In the genomic region with DNA sequence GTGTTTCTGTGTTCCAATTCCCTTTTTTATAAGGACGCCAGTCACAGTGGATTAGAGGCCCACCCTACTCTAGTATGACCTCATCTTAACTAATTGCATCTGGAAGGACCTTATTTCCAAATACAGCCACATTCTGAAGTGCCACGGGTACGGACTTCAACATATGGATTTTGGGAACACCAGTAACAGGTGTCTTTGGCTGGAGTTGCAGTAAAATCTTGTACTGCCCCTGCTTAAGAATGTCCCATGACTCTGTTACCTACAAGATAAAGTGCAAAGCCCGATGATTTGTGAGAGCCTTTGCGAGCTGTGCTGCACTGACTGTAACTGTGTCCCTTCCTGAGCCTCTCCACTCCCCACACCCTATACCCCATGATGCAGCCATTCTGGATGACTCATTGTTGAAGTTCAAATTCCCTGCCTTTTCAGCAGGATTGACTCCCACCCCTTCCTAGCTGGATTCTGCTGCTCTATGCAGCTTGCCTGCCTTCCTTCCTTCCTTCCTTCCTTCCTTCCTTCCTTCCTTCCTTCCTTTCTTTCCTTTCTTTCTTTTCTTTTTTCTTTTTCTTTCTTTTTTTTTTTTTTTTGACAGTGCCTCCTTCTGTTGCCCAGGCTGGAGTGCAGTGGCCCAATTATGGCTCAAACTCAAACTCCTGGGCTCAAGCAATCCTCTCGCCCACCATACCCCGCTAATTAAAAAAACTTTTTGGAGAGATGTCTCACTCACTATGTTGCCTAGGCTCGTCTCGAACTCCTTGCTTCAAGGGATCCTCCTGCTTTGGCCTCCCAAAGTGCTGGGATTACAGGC, we compare ENCODE assay signal across 8 cellular contexts. TPM values are rescaled to one million over a fixed set of nuclear protein-coding genes. Genes with fewer than 3 reads are reported as not detected.
A peak's percentile ranks its signal among the peaks of the same experiment; 100 is the strongest.
DNase-seq lines count a peak whose midpoint lies in the region; TF ChIP-seq lines count a peak whose summit lies in the region.

No MANE protein-coding gene starts in this region.

- dilution Hi-C loops in mammary epithelial cell (cut with HindIII; ENCODE audit: low sequenced_read_pairs), result no loop called here

- H3K36me3 ChIP-seq in HUES64 (ENCODE audit: insufficient read depth, low read length) (no peaks in the 10 kb centered on the region), mammary epithelial cell (ENCODE audit: insufficient read depth, low read length) (no peaks in the 10 kb centered on the region), mucosa of stomach (ENCODE audit: control insufficient read depth, insufficient read depth, low read length) (no peaks in the 10 kb centered on the region), MG63 (no peaks in the 10 kb centered on the region)

- no peaks in the 10 kb centered on the region for H3K4me1 ChIP-seq in HUES64 (ENCODE audit: insufficient read depth, low read length)
- H3K4me1 ChIP-seq in mammary epithelial cell (ENCODE audit: insufficient read depth, low read length), result peaks cover 21% of the 10 kb centered on the region
- H3K4me1 ChIP-seq in mucosa of stomach (ENCODE audit: control insufficient read depth, insufficient read depth, low read length), result peaks cover 45% of the 10 kb centered on the region

- DNase-seq in AG20443 (ENCODE audit: low spot score) (peak; percentile 43), mammary epithelial cell (peak; percentile 16), AML-193 (lab: John Stamatoyannopoulos, UW) (no peak), NCI-H1694 treated with DMSO at 0.1 percent for 48 hours (lab: John Stamatoyannopoulos, UW) (no peak), MG63 (no peak), H4 (ENCODE audit: low spot score) (no peak)

- in situ Hi-C loops in mammary epithelial cell (cut with MboI; ENCODE audit: low sequenced_read_pairs in 2 of 2), result no loop called here

- no peaks in the 10 kb centered on the region for H3K79me2 ChIP-seq in mammary epithelial cell (ENCODE audit: insufficient read depth, low read length)

- TF ChIP-seq CTCF in mammary epithelial cell (conservative IDR thresholded peaks at IDR 0.05 in 1 of 2, IDR thresholded peaks at IDR 0.05 in 1 of 2; ENCODE audit: extremely low read depth in 1 of 2, insufficient read depth in 1 of 2, low read depth in 1 of 2, low read length in 2 of 2), result no peak

- no TSS peak for BruUV-seq in mammary epithelial cell (replicated peaks; lab: Mats Ljungman, UMichigan)

- intact Hi-C loops in mammary epithelial cell (cut with micrococcal nuclease), result loop anchor here (5.0 kb wide), 1 partner anchor 51 kb away; no protein-coding TSS in a partner anchor

- no peak overlapping the region for H3K27ac ChIP-seq in HUES64 (ENCODE audit: low read depth, low read length)
- no peak overlapping the region for H3K27ac ChIP-seq in mammary epithelial cell (ENCODE audit: insufficient read depth, low read depth, low read length)

- H4K20me1 ChIP-seq in mammary epithelial cell (ENCODE audit: insufficient read depth, low read length), result no peaks in the 10 kb centered on the region

- CTCF ChIA-PET in mammary epithelial cell (lab: Charles Lee; ENCODE audit: low non-redundant PET), result no interaction called here

- H3K9me3 ChIP-seq in HUES64 (ENCODE audit: insufficient read depth, low read depth, low read length) (no peaks in the 10 kb centered on the region), mammary epithelial cell (replicated peaks; ENCODE audit: insufficient read depth, low read length) (no peaks in the 10 kb centered on the region), mucosa of stomach (ENCODE audit: control insufficient read depth, low read length) (no peaks in the 10 kb centered on the region), MG63 (no peaks in the 10 kb centered on the region)

- peak overlapping the region; percentile 67 for H3K4me3 ChIP-seq in HUES64 (ENCODE audit: low read length)
- H3K4me3 ChIP-seq in mammary epithelial cell (replicated peaks in 1 of 3; ENCODE audit: insufficient read depth in 1 of 3, low read depth in 2 of 3, low read length in 3 of 3), result no peak overlapping the region
- H3K4me3 ChIP-seq in mucosa of stomach (ENCODE audit: low read length), result peak overlapping the region; percentile 69
- H3K4me3 ChIP-seq in MG63, result no peak overlapping the region

- peak overlapping the region; percentile 68 for H2AFZ ChIP-seq in mammary epithelial cell (ENCODE audit: low read depth, low read length)

- 67% methylated on average over 9 of the region's 9 CpGs for WGBS in HUES64
- 88% methylated on average over 9 of the region's 9 CpGs for WGBS in mammary epithelial cell (ENCODE audit: low coverage, missing lambda C conversion rate)

- H3K27me3 ChIP-seq in HUES64 (ENCODE audit: insufficient read depth, low read length), result peaks cover 60% of the 10 kb centered on the region
- H3K27me3 ChIP-seq in mammary epithelial cell (ENCODE audit: insufficient read depth, low read length), result peaks cover 12% of the 10 kb centered on the region
- peaks cover 31% of the 10 kb centered on the region for H3K27me3 ChIP-seq in mucosa of stomach (ENCODE audit: control insufficient read depth, insufficient read depth, low read length)
- H3K27me3 ChIP-seq in MG63, result peaks cover 17% of the 10 kb centered on the region

- H3K4me2 ChIP-seq in mammary epithelial cell (ENCODE audit: insufficient read depth, low read depth, low read length), result peak overlapping the region; percentile 93

- H3K9ac ChIP-seq in HUES64 (ENCODE audit: low read depth, low read length), result no peak overlapping the region
- H3K9ac ChIP-seq in mammary epithelial cell (ENCODE audit: insufficient read depth, low read length), result no peak overlapping the region
- H3K9ac ChIP-seq in mucosa of stomach (ENCODE audit: low read length), result peak overlapping the region; percentile 65

RNA-seq across cellular contexts. Expression of a gene that starts 2.1 kb away (rescaled TPM):
- not detected for polyA plus RNA-seq in HUES64 (2013, experiment 1 of 2)
- not detected for polyA plus RNA-seq in HUES64 (2013, experiment 2 of 2)
- not detected for total RNA-seq in mammary epithelial cell
- not detected for polyA plus RNA-seq in mammary epithelial cell
- not detected for polyA minus RNA-seq in mammary epithelial cell
- total RNA-seq in MG63 (2014; rRNA removed; shearing (Covaris generic); ENCODE audit: low replicate concordance), result not detected in 2 replicates
- total RNA-seq in H4 (2014; rRNA removed; shearing (Covaris generic)), result not detected in 2 replicates

RNA-seq across cellular contexts. Expression of a gene that starts 2.2 kb away (rescaled TPM):
- 0.05 TPM for polyA plus RNA-seq in HUES64 (2013, experiment 1 of 2)
- not detected for polyA plus RNA-seq in HUES64 (2013, experiment 2 of 2)
- total RNA-seq in mammary epithelial cell, result not detected
- polyA plus RNA-seq in mammary epithelial cell, result 0.01 TPM
- 1.7 TPM for polyA minus RNA-seq in mammary epithelial cell
- total RNA-seq in MG63 (2014; rRNA removed; shearing (Covaris generic); ENCODE audit: low replicate concordance), result 0.46 TPM in 1 of 2 replicates, not detected in the other
- total RNA-seq in H4 (2014; rRNA removed; shearing (Covaris generic)), result 0.06 TPM in 1 of 2 replicates, not detected in the other

RNA-seq across cellular contexts. Expression of a gene that starts 11.2 kb away (rescaled TPM):
- 7.0 TPM for polyA plus RNA-seq in HUES64 (2013, experiment 1 of 2)
- 6.4 TPM for polyA plus RNA-seq in HUES64 (2013, experiment 2 of 2)
- total RNA-seq in mammary epithelial cell, result 10 to 100 TPM; 10.9 to 24.8 TPM
- 7.6 TPM for polyA plus RNA-seq in mammary epithelial cell
- 3.0 TPM for polyA minus RNA-seq in mammary epithelial cell
- total RNA-seq in MG63 (2014; rRNA removed; shearing (Covaris generic); ENCODE audit: low replicate concordance), result 6.0 and 8.9 TPM in 2 replicates
- total RNA-seq in H4 (2014; rRNA removed; shearing (Covaris generic)), result 1.5 and 1.9 TPM in 2 replicates

RNA-seq across cellular contexts. Expression of a gene that starts 28.3 kb away (rescaled TPM):
- polyA plus RNA-seq in HUES64 (2013, experiment 1 of 2), result 70.8 TPM
- 74.8 TPM for polyA plus RNA-seq in HUES64 (2013, experiment 2 of 2)
- 100 to 1,000 TPM in 1 of 2 donors, 10 to 100 TPM in 1; 98.4 to 135 TPM for total RNA-seq in mammary epithelial cell
- polyA plus RNA-seq in mammary epithelial cell, result 176 TPM
- polyA minus RNA-seq in mammary epithelial cell, result 114 TPM
- total RNA-seq in MG63 (2014; rRNA removed; shearing (Covaris generic); ENCODE audit: low replicate concordance), result 125 and 198 TPM in 2 replicates
- 67.3 and 79.9 TPM in 2 replicates for total RNA-seq in H4 (2014; rRNA removed; shearing (Covaris generic))

Comparison
In these comparisons a context has a peak if more than half of its experiments do, and no peak if none do; other contexts are left out.
1. DNase-seq: peak in AG20443 (single experiment) and mammary epithelial cell (single experiment); none in AML-193 (0 of 2), NCI-H1694 treated with DMSO at 0.1 percent for 48 hours (single experiment), MG63 (single experiment) and H4 (single experiment).
2. H3K4me3 ChIP-seq: peak in HUES64 (single experiment) and mucosa of stomach (single experiment); none in mammary epithelial cell (0 of 3) and MG63 (single experiment).